15 cellular contexts compared by ENCODE assay signal in genomic region chr5:67515020-67515689, GRCh38.
A peak's percentile ranks its signal among the peaks of the same experiment; 100 is the strongest.
DNase-seq lines count a peak whose midpoint lies in the region; ATAC-seq and TF ChIP-seq lines count a peak whose summit lies in the region.
"Had no signal": no experiment of that assay in that cellular context is flagged by ENCODE, and none has a peak within 500 bp of the region (broad histone marks: within the 10 kb centered on the region; RNA-seq: fewer than 3 reads in every experiment).

No MANE protein-coding gene starts in this region.

- H3K27ac Mint-ChIP-seq in CD4-positive, CD25-positive, alpha-beta regulatory T cell = peak overlapping the region; percentile 32 to 70 (median 65)
- peak overlapping the region; percentile 80 for H3K27ac Mint-ChIP-seq in activated T-cell treated with anti-CD3 and anti-CD28 coated beads, Interleukin-2, amount 50 U/mL, for 24 hours
- H3K27ac Mint-ChIP-seq: mesothelial cell of epicardium had no signal

- peaks cover 4% of the 10 kb centered on the region for H3K4me1 ChIP-seq in CD4-positive, CD25-positive, alpha-beta regulatory T cell (ENCODE audit: control insufficient read depth, insufficient read depth, low read length, poor library complexity, severe bottlenecking)
- no peaks in the 10 kb centered on the region for H3K4me1 ChIP-seq in mucosa of descending colon (ENCODE audit: low read depth)
- H3K4me1 ChIP-seq: gastrocnemius medialis, pancreas had no signal

- H3K4me3 Mint-ChIP-seq in CD4-positive, CD25-positive, alpha-beta regulatory T cell = peak overlapping the region; percentile 1 to 62 (median 43)
- H3K4me3 Mint-ChIP-seq in activated T-cell treated with anti-CD3 and anti-CD28 coated beads, Interleukin-2, amount 50 U/mL, for 24 hours = no peak overlapping the region
- H3K4me3 Mint-ChIP-seq: mesothelial cell of epicardium had no signal

- H3K4me1 Mint-ChIP-seq in CD4-positive, CD25-positive, alpha-beta regulatory T cell = peaks cover 4 to 53% (median 19%) of the 10 kb centered on the region in 4 donors
- peaks cover 65% of the 10 kb centered on the region for H3K4me1 Mint-ChIP-seq in activated T-cell treated with anti-CD3 and anti-CD28 coated beads, Interleukin-2, amount 50 U/mL, for 24 hours (ENCODE audit: low read depth)

- no peak overlapping the region for H3K27ac ChIP-seq in CD4-positive, CD25-positive, alpha-beta regulatory T cell (ENCODE audit: insufficient read depth, low read length, poor library complexity, severe bottlenecking)
- H3K27ac ChIP-seq: gastrocnemius medialis, pancreas had no signal

- H3K36me3 ChIP-seq in CD4-positive, CD25-positive, alpha-beta regulatory T cell (ENCODE audit: control insufficient read depth, insufficient read depth, low read length) = no peaks in the 10 kb centered on the region
- H3K36me3 ChIP-seq in mucosa of descending colon (ENCODE audit: low read depth) = no peaks in the 10 kb centered on the region
- H3K36me3 ChIP-seq: BE2C, gastrocnemius medialis, pancreas, spleen had no signal

- no peaks in the 10 kb centered on the region for H3K9me3 ChIP-seq in CD4-positive, CD25-positive, alpha-beta regulatory T cell (ENCODE audit: control insufficient read depth in 2 of 2, low read length in 2 of 2)
- no peaks in the 10 kb centered on the region for H3K9me3 ChIP-seq in mucosa of descending colon
- H3K9me3 ChIP-seq: BE2C, gastrocnemius medialis, pancreas, spleen had no signal

- H3K4me3 ChIP-seq in CD4-positive, CD25-positive, alpha-beta regulatory T cell (ENCODE audit: low read depth, low read length) = no peak overlapping the region
- no peak overlapping the region for H3K4me3 ChIP-seq in GM12865 (ENCODE audit: low read depth, low read length)
- no peak overlapping the region for H3K4me3 ChIP-seq in mucosa of descending colon
- H3K4me3 ChIP-seq: gastrocnemius medialis, pancreas, spleen had no signal

- in situ Hi-C loops in ACHN (cut with HindIII; ENCODE audit: low pct_ligation_motif_present, low pct_unique_long_range_greater_than_20kb, low sequenced_read_pairs) = no loop called here

- peak; percentile 63 to 67 for ATAC-seq in CD4-positive, CD25-positive, alpha-beta regulatory T cell (ENCODE audit: low read depth in 2 of 2)
- ATAC-seq in mucosa of descending colon (peak; percentile 46), GM18502 (IDR thresholded peaks at IDR 0.05; ENCODE audit: poor library complexity, unreplicated experiment) (no peak)
- ATAC-seq: gastrocnemius medialis, pancreas had no signal

- no peak for TF ChIP-seq CTCF in GM12865 (IDR thresholded peaks at IDR 0.05; ENCODE audit: insufficient read depth, low read depth, low read length, missing control alignments)
- TF ChIP-seq CTCF in mucosa of descending colon (IDR thresholded peaks at IDR 0.05) = no peak

- H3K27me3 ChIP-seq in CD4-positive, CD25-positive, alpha-beta regulatory T cell (ENCODE audit: control insufficient read depth, insufficient read depth, low read length) = no peaks in the 10 kb centered on the region
- H3K27me3 ChIP-seq: BE2C, gastrocnemius medialis, pancreas, spleen had no signal

- peaks cover 12% of the 10 kb centered on the region for H3K27me3 Mint-ChIP-seq in CD4-positive, CD25-positive, alpha-beta regulatory T cell
- H3K27me3 Mint-ChIP-seq in activated T-cell treated with anti-CD3 and anti-CD28 coated beads, Interleukin-2, amount 50 U/mL, for 24 hours = no peaks in the 10 kb centered on the region

- peak in 2 of 3 donors; percentile 38 to 86 for DNase-seq in CD4-positive, CD25-positive, alpha-beta regulatory T cell
- DNase-seq in GM12865 (ENCODE audit: low read depth) (peak; percentile 33), mucosa of descending colon (no peak), OCI-M2 (lab: John Stamatoyannopoulos, UW; ENCODE audit: unreplicated experiment) (no peak), ACHN (no peak), NCI-H2081 (lab: John Stamatoyannopoulos, UW) (no peak)
- DNase-seq in activated T-cell treated with anti-CD3 and anti-CD28 coated beads, Interleukin-2, amount 50 U/mL, for 24 hours = peak; percentile 54
- DNase-seq: BE2C, gastrocnemius medialis, NCI-H526, pancreas, spleen, T1000 had no signal

- intact Hi-C loops in mucosa of descending colon (cut with DNase I, micrococcal nuclease) = no loop called here

- peaks cover 0 to 4% (median 0%) of the 10 kb centered on the region in 7 donors for H3K9me3 Mint-ChIP-seq in CD4-positive, CD25-positive, alpha-beta regulatory T cell
- H3K9me3 Mint-ChIP-seq in activated T-cell treated with anti-CD3 and anti-CD28 coated beads, Interleukin-2, amount 50 U/mL, for 24 hours = peaks cover 4% of the 10 kb centered on the region
- H3K9me3 Mint-ChIP-seq: mesothelial cell of epicardium had no signal

- no peaks in the 10 kb centered on the region for H3K36me3 Mint-ChIP-seq in CD4-positive, CD25-positive, alpha-beta regulatory T cell
- H3K36me3 Mint-ChIP-seq in activated T-cell treated with anti-CD3 and anti-CD28 coated beads, Interleukin-2, amount 50 U/mL, for 24 hours (ENCODE audit: low read depth) = no peaks in the 10 kb centered on the region
- H3K36me3 Mint-ChIP-seq: mesothelial cell of epicardium had no signal

Comparison
In these comparisons a context has a peak if more than half of its experiments do, and no peak if none do; other contexts are left out.
1. DNase-seq: peak in CD4-positive, CD25-positive, alpha-beta regulatory T cell (2 of 3), GM12865 (single experiment) and activated T-cell treated with anti-CD3 and anti-CD28 coated beads, Interleukin-2, amount 50 U/mL, for 24 hours (single experiment); none in mucosa of descending colon (0 of 3), OCI-M2 (single experiment), ACHN (single experiment) and NCI-H2081 (0 of 2).